ENCODE assay signal across 11 cellular contexts in genomic region chr1:205913451-205914204, GRCh38. TPM values are rescaled to one million over a fixed set of nuclear protein-coding genes. Genes with fewer than 3 reads are reported as not detected.
DNase-seq lines count a peak whose midpoint lies in the region; ATAC-seq and TF ChIP-seq lines count a peak whose summit lies in the region.
"Had no signal": no experiment of that assay in that cellular context is flagged by ENCODE, and none has a peak within 500 bp of the region (broad histone marks: within the 10 kb centered on the region; RNA-seq: fewer than 3 reads in every experiment).

No MANE protein-coding gene starts in this region.

- H3K36me3 ChIP-seq in brain microvascular endothelial cell (replicated peaks) (no peaks in the 10 kb centered on the region), thyroid gland (no peaks in the 10 kb centered on the region)

- no peak overlapping the region for H3K4me3 ChIP-seq in brain microvascular endothelial cell (ENCODE audit: low read depth, low read length)
- no peak overlapping the region for H3K4me3 ChIP-seq in thyroid gland (replicated peaks in 1 of 3)
- H3K4me3 ChIP-seq: SK-N-MC had no signal

- CTCF ChIA-PET in activated naive CD4-positive, alpha-beta T cell treated with anti-CD3 and anti-CD28 coated beads, Interleukin-2, amount 10 ng/mL, durations not matched to agents 7 days and 5 days (lab: Charles Lee): interaction anchor here (1.4 to 11.2 kb wide), 2 partner anchors 67 to 72 kb away, joined by 3 to 219 read pairs; no protein-coding TSS in a partner anchor

- in situ Hi-C loops in brain microvascular endothelial cell (cut with HindIII; ENCODE audit: low pct_ligation_motif_present, low sequenced_read_pairs): loop anchor here (25.0 kb wide), 1 partner anchor 199 kb away; the partner anchor contains the start of gene AVPR1B

- H3K27me3 ChIP-seq in brain microvascular endothelial cell (replicated peaks) (no peaks in the 10 kb centered on the region), thyroid gland (no peaks in the 10 kb centered on the region)

- no peaks in the 10 kb centered on the region for H3K36me3 Mint-ChIP-seq in activated naive CD4-positive, alpha-beta T cell treated with anti-CD3 and anti-CD28 coated beads, Interleukin-2, amount 10 ng/mL, durations not matched to agents 7 days and 5 days

- intact Hi-C loops in thyroid gland (cut with DNase I): loop anchor here (10.0 kb wide), 1 partner anchor 249 kb away; no protein-coding TSS in a partner anchor

- H3K9me3 ChIP-seq in thyroid gland: no peaks in the 10 kb centered on the region

- TF ChIP-seq POLR2A in thyroid gland (IDR thresholded peaks at IDR 0.05): peak in 1 of 2 donors; percentile 10

- H3K27ac Mint-ChIP-seq in activated naive CD4-positive, alpha-beta T cell treated with anti-CD3 and anti-CD28 coated beads, Interleukin-2, amount 10 ng/mL, durations not matched to agents 7 days and 5 days: no peak overlapping the region
- H3K27ac Mint-ChIP-seq: activated CD8-positive, alpha-beta T cell treated with anti-CD3 and anti-CD28 coated beads, Interleukin-2, amount 10 ng/mL, durations not matched to agents 7 days and 5 days had no signal

- TF ChIP-seq CTCF in brain microvascular endothelial cell (IDR thresholded peaks at IDR 0.05; ENCODE audit: low read depth, low read length, missing control alignments) (no peak), thyroid gland (IDR thresholded peaks at IDR 0.05) (peak in 1 of 6 experiments; percentile 23)

- 6 to 9% methylated on average over 4 of the region's 4 CpGs for WGBS in thyroid gland, 2 donors

- H3K27me3 Mint-ChIP-seq in activated naive CD4-positive, alpha-beta T cell treated with anti-CD3 and anti-CD28 coated beads, Interleukin-2, amount 10 ng/mL, durations not matched to agents 7 days and 5 days: peaks cover 43% of the 10 kb centered on the region

- ATAC-seq in left lobe of liver (peak; percentile 66), GM21390 (IDR thresholded peaks at IDR 0.05; ENCODE audit: unreplicated experiment) (no peak)
- ATAC-seq: activated CD8-positive, alpha-beta T cell treated with anti-CD3 and anti-CD28 coated beads, Interleukin-2, amount 10 ng/mL, durations not matched to agents 7 days and 5 days had no signal

- H3K4me1 ChIP-seq in thyroid gland: peaks cover 38 to 50% of the 10 kb centered on the region in 2 donors

- H3K4me3 Mint-ChIP-seq in activated naive CD4-positive, alpha-beta T cell treated with anti-CD3 and anti-CD28 coated beads, Interleukin-2, amount 10 ng/mL, durations not matched to agents 7 days and 5 days: no peak overlapping the region
- H3K4me3 Mint-ChIP-seq: activated CD8-positive, alpha-beta T cell treated with anti-CD3 and anti-CD28 coated beads, Interleukin-2, amount 10 ng/mL, durations not matched to agents 7 days and 5 days had no signal

- DNase-seq in DMS79 (lab: John Stamatoyannopoulos, UW): peak; percentile 16
- no peak for DNase-seq in DMS79 treated with DMSO at 0.1 percent for 48 hours (lab: John Stamatoyannopoulos, UW)
- DNase-seq in brain microvascular endothelial cell: peak; percentile 11
- DNase-seq in left lobe of liver (ENCODE audit: low spot score): no peak
- DNase-seq in thyroid gland: peak; percentile 98
- no peak for DNase-seq in activated T-cell treated with anti-CD3 and anti-CD28 coated beads, Interleukin-2, amount 50 U/mL, for 1 hour
- DNase-seq in activated naive CD4-positive, alpha-beta T cell treated with anti-CD3 and anti-CD28 coated beads, Interleukin-2, amount 10 ng/mL, durations not matched to agents 7 days and 5 days: no peak
- DNase-seq: activated CD8-positive, alpha-beta T cell treated with anti-CD3 and anti-CD28 coated beads, Interleukin-2, amount 10 ng/mL, durations not matched to agents 7 days and 5 days had no signal

- H3K27ac ChIP-seq in brain microvascular endothelial cell: no peak overlapping the region
- peak overlapping the region; percentile 81 to 84 (median 82) for H3K27ac ChIP-seq in thyroid gland
- H3K27ac ChIP-seq: 22Rv1, SK-N-MC had no signal

- no peaks in the 10 kb centered on the region for H3K9me3 Mint-ChIP-seq in activated naive CD4-positive, alpha-beta T cell treated with anti-CD3 and anti-CD28 coated beads, Interleukin-2, amount 10 ng/mL, durations not matched to agents 7 days and 5 days

- H3K4me1 Mint-ChIP-seq in activated naive CD4-positive, alpha-beta T cell treated with anti-CD3 and anti-CD28 coated beads, Interleukin-2, amount 10 ng/mL, durations not matched to agents 7 days and 5 days: no peaks in the 10 kb centered on the region

RNA-seq across cellular contexts. Expression of gene SLC26A9, which starts 29.6 kb away (rescaled TPM):
- total RNA-seq in left lobe of liver: 0.05 TPM
- total RNA-seq in thyroid gland: 1 to 10 TPM; 1.6 to 4.8 (median 3.3) TPM
- total RNA-seq: activated CD8-positive, alpha-beta T cell treated with anti-CD3 and anti-CD28 coated beads, Interleukin-2, amount 10 ng/mL, durations not matched to agents 7 days and 5 days had no signal

Comparison
In these comparisons a context has a peak if more than half of its experiments do, and no peak if none do; other contexts are left out.
1. DNase-seq: peak in DMS79 (single experiment), brain microvascular endothelial cell (single experiment) and thyroid gland (2 of 2); none in DMS79 treated with DMSO at 0.1 percent for 48 hours (single experiment), left lobe of liver (single experiment), activated T-cell treated with anti-CD3 and anti-CD28 coated beads, Interleukin-2, amount 50 U/mL, for 1 hour (single experiment) and activated naive CD4-positive, alpha-beta T cell treated with anti-CD3 and anti-CD28 coated beads, Interleukin-2, amount 10 ng/mL, durations not matched to agents 7 days and 5 days (single experiment).